In genomic region chr7:12805518-12805928, GRCh38 we compare ENCODE assay signal across 1 cellular context.
TF ChIP-seq lines count a peak whose summit lies in the region.

No MANE protein-coding gene starts in this region.

TF ChIP-seq in K562, 482 proteins besides CTCF, POLR2A, EP300 and RAD21 (continued from another document and continues in another):
- TF ChIP-seq ZBTB40 (IDR thresholded peaks at IDR 0.05) (no peak), ZBTB40 (CRISPR knock-in tag; IDR thresholded peaks at IDR 0.05) (no peak), ZBTB34 (CRISPR knock-in tag; IDR thresholded peaks at IDR 0.05) (no peak), RBM39 (optimal IDR thresholded peaks at IDR 0.05; ENCODE audit: low read depth, low read length) (no peak), ZNF592 (IDR thresholded peaks at IDR 0.05) (peak; percentile 89), CTCFL (IDR thresholded peaks at IDR 0.05; ENCODE audit: borderline replicate concordance, insufficient read depth, low read depth, low read length, poor library complexity, severe bottlenecking) (no peak), ETV6 (IDR thresholded peaks at IDR 0.05; ENCODE audit: borderline replicate concordance in 1 of 2, low read depth in 2 of 2, low read length in 1 of 2) (no peak), ETV6 (CRISPR knock-in tag; IDR thresholded peaks at IDR 0.05; ENCODE audit: borderline replicate concordance) (no peak), SRF (CRISPR knock-in tag; IDR thresholded peaks at IDR 0.05) (no peak), MGA (IDR thresholded peaks at IDR 0.05) (peak; percentile 71), NCOA4 (IDR thresholded peaks at IDR 0.05; ENCODE audit: partially characterized antibody) (no peak), PPARD (CRISPR knock-in tag; IDR thresholded peaks at IDR 0.05) (no peak), SMARCA4 (IDR thresholded peaks at IDR 0.05) (0 out of 2 replicates have a peak, but pooled peaks have one; percentile 32), RFX7 (CRISPR knock-in tag; IDR thresholded peaks at IDR 0.05) (no peak), ATF3 (IDR thresholded peaks at IDR 0.05) (peak; percentile 91), ATF3 (CRISPR knock-in tag; conservative IDR thresholded peaks at IDR 0.05) (no peak), ZNF224 (CRISPR knock-in tag; IDR thresholded peaks at IDR 0.05) (no peak)
